15 cellular contexts compared by ENCODE assay signal in the genomic region with DNA sequence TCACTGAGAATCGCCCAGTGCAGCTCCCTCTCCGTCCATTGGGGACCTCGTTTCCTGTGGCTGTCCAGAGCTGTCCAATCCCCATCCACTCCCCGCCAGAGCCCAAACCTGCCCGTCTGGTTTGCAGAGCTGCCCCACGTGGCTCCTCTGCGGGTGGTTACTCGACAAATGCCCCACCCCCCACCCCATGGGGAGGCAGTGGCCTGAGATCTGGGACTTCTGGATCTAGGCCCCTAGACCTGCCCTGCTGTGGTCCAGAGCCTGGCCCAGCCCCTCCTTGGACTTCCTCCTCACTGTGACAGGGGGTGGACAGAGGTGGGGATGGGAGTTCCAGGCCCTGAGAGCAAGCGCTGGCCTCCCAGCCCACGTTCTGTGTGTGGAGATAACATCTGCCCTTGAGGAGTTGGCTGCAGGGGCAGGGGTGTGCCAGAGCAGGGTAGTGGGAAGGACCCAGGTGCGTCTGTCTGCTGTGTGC. TPM values are rescaled to one million over a fixed set of nuclear protein-coding genes. Genes with fewer than 3 reads are reported as not detected.
DNase-seq lines count a peak whose midpoint lies in the region; FAIRE-seq and TF ChIP-seq lines count a peak whose summit lies in the region.
"Had no signal": no experiment of that assay in that cellular context is flagged by ENCODE, and none has a peak within 500 bp of the region (broad histone marks: within the 10 kb centered on the region; RNA-seq: fewer than 3 reads in every experiment).

No MANE protein-coding gene starts in this region.

- H3K36me3 ChIP-seq in HUES64 (ENCODE audit: insufficient read depth, low read length) (no peaks in the 10 kb centered on the region), WERI-Rb-1 (peaks cover 9% of the 10 kb centered on the region), kidney (ENCODE audit: control insufficient read depth in 1 of 2, insufficient read depth in 2 of 2, low read length in 2 of 2) (no peaks in the 10 kb centered on the region), smooth muscle cell (ENCODE audit: low read depth) (no peaks in the 10 kb centered on the region), SJCRH30 (no peaks in the 10 kb centered on the region)
- H3K36me3 ChIP-seq: right lobe of liver had no signal

- H3K9ac ChIP-seq in HUES64 (ENCODE audit: low read depth, low read length), result no peak overlapping the region
- H3K9ac ChIP-seq in kidney (ENCODE audit: low read length in 2 of 2), result peak overlapping the region in 1 of 2 donors; percentile 34
- no peak overlapping the region for H3K9ac ChIP-seq in smooth muscle cell (ENCODE audit: low read depth)

- H3K4me2 ChIP-seq in smooth muscle cell, result no peak overlapping the region

- 70% methylated on average over 11 of the region's 11 CpGs for WGBS in HUES64
- WGBS in smooth muscle cell (ENCODE audit: low lambda C conversion rate), result 57% methylated on average over 11 of the region's 11 CpGs

- peaks cover 58% of the 10 kb centered on the region for H3K79me2 ChIP-seq in smooth muscle cell (ENCODE audit: low read depth)

- no peak for TF ChIP-seq CTCF in WERI-Rb-1 (IDR thresholded peaks at IDR 0.05; ENCODE audit: low read depth, low read length)
- TF ChIP-seq CTCF in kidney (IDR thresholded peaks at IDR 0.05; ENCODE audit: borderline replicate concordance, extremely low read depth, insufficient read depth), result no peak
- no peak for TF ChIP-seq CTCF in smooth muscle cell (IDR thresholded peaks at IDR 0.05; ENCODE audit: borderline replicate concordance, insufficient read depth, poor library complexity, severe bottlenecking)

- H3K4me3 ChIP-seq in HUES64 (ENCODE audit: low read length), result no peak overlapping the region
- H3K4me3 ChIP-seq in WERI-Rb-1 (ENCODE audit: low read depth, low read length), result no peak overlapping the region
- peak overlapping the region in 1 of 2 donors; percentile 3 for H3K4me3 ChIP-seq in kidney (ENCODE audit: low read length in 2 of 2)
- no peak overlapping the region for H3K4me3 ChIP-seq in smooth muscle cell
- no peak overlapping the region for H3K4me3 ChIP-seq in SJCRH30
- H3K4me3 ChIP-seq: right lobe of liver had no signal

- H3F3A ChIP-seq in smooth muscle cell (ENCODE audit: low read depth), result no peaks in the 10 kb centered on the region

- H3K9me3 ChIP-seq in HUES64 (ENCODE audit: insufficient read depth, low read depth, low read length) (no peaks in the 10 kb centered on the region), WERI-Rb-1 (ENCODE audit: severe bottlenecking) (no peaks in the 10 kb centered on the region), kidney (ENCODE audit: control insufficient read depth in 1 of 2, low read length in 2 of 2) (no peaks in the 10 kb centered on the region), smooth muscle cell (replicated peaks; ENCODE audit: low read depth) (no peaks in the 10 kb centered on the region), SJCRH30 (replicated peaks) (no peaks in the 10 kb centered on the region)
- H3K9me3 ChIP-seq: right lobe of liver had no signal

- H3K27ac ChIP-seq in HUES64 (ENCODE audit: low read depth, low read length) (0 out of 2 replicates have a peak overlapping the region, but pooled peaks have one; percentile 0), WERI-Rb-1 (no peak overlapping the region), kidney (ENCODE audit: low read depth in 2 of 2, low read length in 2 of 2) (peak overlapping the region; percentile 8 to 79), smooth muscle cell (ENCODE audit: low read depth) (peak overlapping the region; percentile 47), SJCRH30 (no peak overlapping the region)

- intact Hi-C loops in kidney (cut with DNase I), result no loop called here

- H3K4me1 ChIP-seq in HUES64 (ENCODE audit: insufficient read depth, low read length) (peaks cover 21% of the 10 kb centered on the region), kidney (ENCODE audit: control insufficient read depth in 1 of 2, insufficient read depth in 1 of 2, low read depth in 1 of 2, low read length in 2 of 2) (peaks cover 37 to 58% of the 10 kb centered on the region in 2 donors), smooth muscle cell (ENCODE audit: low read depth) (peaks cover 16% of the 10 kb centered on the region), SJCRH30 (peaks cover 6% of the 10 kb centered on the region)

- H3K27me3 ChIP-seq in HUES64 (ENCODE audit: insufficient read depth, low read length) (no peaks in the 10 kb centered on the region), WERI-Rb-1 (ENCODE audit: insufficient read depth, low read depth, severe bottlenecking) (no peaks in the 10 kb centered on the region), smooth muscle cell (ENCODE audit: low read depth) (no peaks in the 10 kb centered on the region), SJCRH30 (no peaks in the 10 kb centered on the region)
- H3K27me3 ChIP-seq: right lobe of liver had no signal

- no peak overlapping the region for H2AFZ ChIP-seq in smooth muscle cell (ENCODE audit: low read depth)

- H4K20me1 ChIP-seq in smooth muscle cell (ENCODE audit: low read depth), result peaks cover 87% of the 10 kb centered on the region

- FAIRE-seq in kidney (lab: Jason Lieb, UNC), result no peak
- FAIRE-seq: RCC 7860 had no signal

- peak; percentile 34 for DNase-seq in WERI-Rb-1
- DNase-seq in kidney, result no peak
- DNase-seq in smooth muscle cell (lab: John Stamatoyannopoulos, UW; ENCODE audit: unreplicated experiment), result no peak
- no peak for DNase-seq in inferior parietal cortex (ENCODE audit: extremely low spot score)
- no peak for DNase-seq in SJCRH30
- no peak for DNase-seq in DMS 273 treated with DMSO at 0.1 percent for 48 hours (lab: John Stamatoyannopoulos, UW)
- DNase-seq: DND-41, foreskin fibroblast, NCI-H2171, right lobe of liver had no signal

RNA-seq across cellular contexts. Expression of a gene that starts 29.1 kb away (rescaled TPM):
- polyA plus RNA-seq in HUES64 (2013, experiment 1 of 2), result 42.4 TPM
- 46.3 TPM for polyA plus RNA-seq in HUES64 (2013, experiment 2 of 2)
- total RNA-seq in kidney (55.6 TPM), smooth muscle cell (9.7 and 11.8 TPM in 2 replicates)
- polyA plus RNA-seq in kidney (ENCODE audit: insufficient read depth, low read depth, low replicate concordance) (52.5 TPM), smooth muscle cell (19.1 and 19.9 TPM in 2 replicates)
- total RNA-seq in SJCRH30 (2014; rRNA removed; shearing (Covaris generic)), result 9.1 and 11.6 TPM in 2 replicates

RNA-seq across cellular contexts. Expression of a gene that starts 42.1 kb away (rescaled TPM):
- polyA plus RNA-seq in HUES64 (2013, experiment 1 of 2), result 0.60 TPM
- 0.95 TPM for polyA plus RNA-seq in HUES64 (2013, experiment 2 of 2)
- total RNA-seq in kidney (0.60 TPM), smooth muscle cell (2.2 and 4.0 TPM in 2 replicates)
- polyA plus RNA-seq in kidney (ENCODE audit: insufficient read depth, low read depth, low replicate concordance) (5.5 TPM), smooth muscle cell (1.5 TPM in 2 replicates)
- total RNA-seq in SJCRH30 (2014; rRNA removed; shearing (Covaris generic)), result 7.6 and 7.8 TPM in 2 replicates
- total RNA-seq: activated T-helper 2 cell treated with anti-CD3 and anti-CD28 coated beads, Interferon-gamma antibody, Interleukin-2, Interleukin-4, amounts not matched to agents 10 μg/mL and 5 μg/mL and 100 μg/mL, durations not matched to agents 14 hours and 24 hours and 36 hours; LHCN-M2; mesenteric fat pad; right lobe of liver had no signal

RNA-seq across cellular contexts. Expression of a gene that starts 49.4 kb away (rescaled TPM):
- not detected for polyA plus RNA-seq in HUES64 (2013, experiment 1 of 2)
- not detected for polyA plus RNA-seq in HUES64 (2013, experiment 2 of 2)
- total RNA-seq in kidney, result not detected
- not detected for polyA plus RNA-seq in kidney (ENCODE audit: insufficient read depth, low read depth, low replicate concordance)
- total RNA-seq in smooth muscle cell, result not detected in 2 replicates
- not detected in 2 replicates for polyA plus RNA-seq in smooth muscle cell
- total RNA-seq in SJCRH30 (2014; rRNA removed; shearing (Covaris generic)), result not detected in 2 replicates
- total RNA-seq: activated T-helper 2 cell treated with anti-CD3 and anti-CD28 coated beads, Interferon-gamma antibody, Interleukin-2, Interleukin-4, amounts not matched to agents 10 μg/mL and 5 μg/mL and 100 μg/mL, durations not matched to agents 14 hours and 24 hours and 36 hours; LHCN-M2; mesenteric fat pad; right lobe of liver had no signal

Comparison
In these comparisons a context has a peak if more than half of its experiments do, and no peak if none do; other contexts are left out.
1. H3K27ac ChIP-seq: peak in HUES64 (single experiment), kidney (2 of 2) and smooth muscle cell (single experiment); none in WERI-Rb-1 (single experiment) and SJCRH30 (single experiment).